ENCODE assay signal across 2 cellular contexts in the genomic region with DNA sequence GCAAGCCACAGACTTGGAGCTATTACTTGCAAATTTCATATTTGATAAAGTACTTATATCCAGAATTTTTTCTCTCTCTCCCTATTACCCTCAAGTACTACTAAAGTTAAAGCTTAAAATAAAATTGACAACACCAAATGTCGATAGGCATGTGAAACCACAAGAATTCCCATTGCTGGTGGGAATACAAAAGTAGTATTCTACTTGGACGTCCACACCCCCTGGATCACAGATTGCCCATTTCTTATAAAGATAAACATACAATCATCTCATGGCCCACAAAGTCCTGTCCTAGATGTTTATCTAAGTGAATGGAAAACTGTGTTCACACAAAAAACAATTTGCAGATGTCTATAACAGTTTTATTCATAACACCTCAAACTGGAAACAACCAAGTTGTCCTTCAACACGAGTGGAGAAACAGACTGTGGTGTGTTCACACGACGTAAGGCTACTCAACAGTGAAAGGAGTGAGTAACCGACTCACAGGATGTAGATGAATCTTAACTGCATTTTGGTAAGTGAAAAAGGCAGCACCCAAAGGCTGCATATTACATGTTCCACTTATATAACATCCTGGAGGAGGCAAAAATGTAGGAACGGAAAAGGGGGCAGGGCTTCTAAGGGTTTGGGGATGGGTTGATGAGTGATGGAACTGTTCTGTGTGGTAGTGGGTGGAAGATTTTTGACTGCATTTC.
TF ChIP-seq lines count a peak whose summit lies in the region.

No MANE protein-coding gene starts in this region.

TF ChIP-seq in HCT116, 20 proteins besides CTCF, POLR2A, EP300 and RAD21 (continued from another document):
- TF ChIP-seq, protein P1, sequence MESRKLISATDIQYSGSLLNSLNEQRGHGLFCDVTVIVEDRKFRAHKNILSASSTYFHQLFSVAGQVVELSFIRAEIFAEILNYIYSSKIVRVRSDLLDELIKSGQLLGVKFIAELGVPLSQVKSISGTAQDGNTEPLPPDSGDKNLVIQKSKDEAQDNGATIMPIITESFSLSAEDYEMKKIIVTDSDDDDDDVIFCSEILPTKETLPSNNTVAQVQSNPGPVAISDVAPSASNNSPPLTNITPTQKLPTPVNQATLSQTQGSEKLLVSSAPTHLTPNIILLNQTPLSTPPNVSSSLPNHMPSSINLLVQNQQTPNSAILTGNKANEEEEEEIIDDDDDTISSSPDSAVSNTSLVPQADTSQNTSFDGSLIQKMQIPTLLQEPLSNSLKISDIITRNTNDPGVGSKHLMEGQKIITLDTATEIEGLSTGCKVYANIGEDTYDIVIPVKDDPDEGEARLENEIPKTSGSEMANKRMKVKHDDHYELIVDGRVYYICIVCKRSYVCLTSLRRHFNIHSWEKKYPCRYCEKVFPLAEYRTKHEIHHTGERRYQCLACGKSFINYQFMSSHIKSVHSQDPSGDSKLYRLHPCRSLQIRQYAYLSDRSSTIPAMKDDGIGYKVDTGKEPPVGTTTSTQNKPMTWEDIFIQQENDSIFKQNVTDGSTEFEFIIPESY (IDR thresholded peaks at IDR 0.05; ENCODE audit: extremely low read depth, insufficient replicate concordance, low read length): no peak
- no peak for TF ChIP-seq ZFX (IDR thresholded peaks at IDR 0.05)

TF ChIP-seq in SK-N-SH treated with all-trans-retinoic acid at 6 μM for 48 hours, 23 proteins besides CTCF, POLR2A, EP300 and RAD21 (continued from another document):
- TF ChIP-seq PPARA (CRISPR knock-in tag; IDR thresholded peaks at IDR 0.05; ENCODE audit: borderline replicate concordance) (no peak), ZNF8 (CRISPR knock-in tag; IDR thresholded peaks at IDR 0.05) (no peak), SNAI2 (CRISPR knock-in tag; IDR thresholded peaks at IDR 0.05) (no peak), TCF4 (CRISPR knock-in tag; IDR thresholded peaks at IDR 0.05; ENCODE audit: borderline replicate concordance) (no peak), ZNF565 (CRISPR knock-in tag; conservative IDR thresholded peaks at IDR 0.05; ENCODE audit: low read depth) (no peak)
- TF ChIP-seq, protein P2, sequence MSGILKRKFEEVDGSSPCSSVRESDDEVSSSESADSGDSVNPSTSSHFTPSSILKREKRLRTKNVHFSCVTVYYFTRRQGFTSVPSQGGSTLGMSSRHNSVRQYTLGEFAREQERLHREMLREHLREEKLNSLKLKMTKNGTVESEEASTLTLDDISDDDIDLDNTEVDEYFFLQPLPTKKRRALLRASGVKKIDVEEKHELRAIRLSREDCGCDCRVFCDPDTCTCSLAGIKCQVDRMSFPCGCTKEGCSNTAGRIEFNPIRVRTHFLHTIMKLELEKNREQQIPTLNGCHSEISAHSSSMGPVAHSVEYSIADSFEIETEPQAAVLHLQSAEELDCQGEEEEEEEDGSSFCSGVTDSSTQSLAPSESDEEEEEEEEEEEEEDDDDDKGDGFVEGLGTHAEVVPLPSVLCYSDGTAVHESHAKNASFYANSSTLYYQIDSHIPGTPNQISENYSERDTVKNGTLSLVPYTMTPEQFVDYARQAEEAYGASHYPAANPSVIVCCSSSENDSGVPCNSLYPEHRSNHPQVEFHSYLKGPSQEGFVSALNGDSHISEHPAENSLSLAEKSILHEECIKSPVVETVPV (CRISPR knock-in tag; IDR thresholded peaks at IDR 0.05): no peak
- TF ChIP-seq, protein P3, sequence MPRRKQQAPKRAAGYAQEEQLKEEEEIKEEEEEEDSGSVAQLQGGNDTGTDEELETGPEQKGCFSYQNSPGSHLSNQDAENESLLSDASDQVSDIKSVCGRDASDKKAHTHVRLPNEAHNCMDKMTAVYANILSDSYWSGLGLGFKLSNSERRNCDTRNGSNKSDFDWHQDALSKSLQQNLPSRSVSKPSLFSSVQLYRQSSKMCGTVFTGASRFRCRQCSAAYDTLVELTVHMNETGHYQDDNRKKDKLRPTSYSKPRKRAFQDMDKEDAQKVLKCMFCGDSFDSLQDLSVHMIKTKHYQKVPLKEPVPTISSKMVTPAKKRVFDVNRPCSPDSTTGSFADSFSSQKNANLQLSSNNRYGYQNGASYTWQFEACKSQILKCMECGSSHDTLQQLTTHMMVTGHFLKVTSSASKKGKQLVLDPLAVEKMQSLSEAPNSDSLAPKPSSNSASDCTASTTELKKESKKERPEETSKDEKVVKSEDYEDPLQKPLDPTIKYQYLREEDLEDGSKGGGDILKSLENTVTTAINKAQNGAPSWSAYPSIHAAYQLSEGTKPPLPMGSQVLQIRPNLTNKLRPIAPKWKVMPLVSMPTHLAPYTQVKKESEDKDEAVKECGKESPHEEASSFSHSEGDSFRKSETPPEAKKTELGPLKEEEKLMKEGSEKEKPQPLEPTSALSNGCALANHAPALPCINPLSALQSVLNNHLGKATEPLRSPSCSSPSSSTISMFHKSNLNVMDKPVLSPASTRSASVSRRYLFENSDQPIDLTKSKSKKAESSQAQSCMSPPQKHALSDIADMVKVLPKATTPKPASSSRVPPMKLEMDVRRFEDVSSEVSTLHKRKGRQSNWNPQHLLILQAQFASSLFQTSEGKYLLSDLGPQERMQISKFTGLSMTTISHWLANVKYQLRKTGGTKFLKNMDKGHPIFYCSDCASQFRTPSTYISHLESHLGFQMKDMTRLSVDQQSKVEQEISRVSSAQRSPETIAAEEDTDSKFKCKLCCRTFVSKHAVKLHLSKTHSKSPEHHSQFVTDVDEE (CRISPR knock-in tag; IDR thresholded peaks at IDR 0.05): no peak
